10 cellular contexts compared by ENCODE assay signal in genomic region chr10:89516149-89516832, GRCh38. TPM values are rescaled to one million over a fixed set of nuclear protein-coding genes. Genes with fewer than 3 reads are reported as not detected.
DNase-seq lines count a peak whose midpoint lies in the region; ATAC-seq and TF ChIP-seq lines count a peak whose summit lies in the region.
"Had no signal": no experiment of that assay in that cellular context is flagged by ENCODE, and none has a peak within 500 bp of the region (broad histone marks: within the 10 kb centered on the region; RNA-seq: fewer than 3 reads in every experiment).

No MANE protein-coding gene starts in this region.

- no peak overlapping the region for H2AK5ac ChIP-seq in mesendoderm (ENCODE audit: low read length)

- DNase-seq in MG63, result peak; percentile 75
- peak; percentile 85 for DNase-seq in epithelial cell of proximal tubule (ENCODE audit: low read depth)
- peak; percentile 73 for DNase-seq in mesendoderm
- no peak for DNase-seq in dorsolateral prefrontal cortex
- DNase-seq in activated naive CD4-positive, alpha-beta T cell treated with anti-CD3 and anti-CD28 coated beads for 36 hours, result no peak
- DNase-seq in activated CD4-positive, alpha-beta T cell treated with anti-CD3 and anti-CD28 coated beads for 4 hours, result no peak

- H3K9me3 Mint-ChIP-seq in activated naive CD4-positive, alpha-beta T cell treated with anti-CD3 and anti-CD28 coated beads for 36 hours, result no peaks in the 10 kb centered on the region
- H3K9me3 Mint-ChIP-seq: CD14-positive monocyte had no signal

- H3K4me1 ChIP-seq in ACC112 (ENCODE audit: control insufficient read depth, insufficient read depth, low read length, unreplicated experiment), result peaks cover 40% of the 10 kb centered on the region
- H3K4me1 ChIP-seq in mesendoderm (ENCODE audit: control insufficient read depth, low read depth, low read length), result no peaks in the 10 kb centered on the region

- no peaks in the 10 kb centered on the region for H3K36me3 Mint-ChIP-seq in activated naive CD4-positive, alpha-beta T cell treated with anti-CD3 and anti-CD28 coated beads for 36 hours (ENCODE audit: low read depth)
- H3K36me3 Mint-ChIP-seq: CD14-positive monocyte had no signal

- H3K36me3 ChIP-seq in ACC112 (ENCODE audit: insufficient read depth, low read length), result no peaks in the 10 kb centered on the region
- H3K36me3 ChIP-seq in MG63, result no peaks in the 10 kb centered on the region
- no peaks in the 10 kb centered on the region for H3K36me3 ChIP-seq in mesendoderm (ENCODE audit: control insufficient read depth, insufficient read depth, low read length)

- H3K27me3 ChIP-seq in ACC112 (ENCODE audit: insufficient read depth, low read length) (no peaks in the 10 kb centered on the region), MG63 (no peaks in the 10 kb centered on the region), mesendoderm (ENCODE audit: insufficient read depth, low read length, poor library complexity) (no peaks in the 10 kb centered on the region), dorsolateral prefrontal cortex (no peaks in the 10 kb centered on the region)

- H3K27ac ChIP-seq in ACC112 (ENCODE audit: low read depth, low read length) (peak overlapping the region; percentile 99), mesendoderm (ENCODE audit: low read depth, low read length) (no peak overlapping the region), dorsolateral prefrontal cortex (peak overlapping the region in 2 of 59 donors; percentile 57 to 63)

- no peak overlapping the region for H4K5ac ChIP-seq in mesendoderm (ENCODE audit: low read length)

- no peak for TF ChIP-seq CTCF in epithelial cell of proximal tubule (conservative IDR thresholded peaks at IDR 0.05; ENCODE audit: low read depth, low read length)
- no peak for TF ChIP-seq CTCF in dorsolateral prefrontal cortex (IDR thresholded peaks at IDR 0.05 in 54 of 56, conservative IDR thresholded peaks at IDR 0.05 in 2 of 56; ENCODE audit: low read depth in 1 of 56, partially characterized antibody in 56 of 56)

- no peak overlapping the region for H3K56ac ChIP-seq in mesendoderm (ENCODE audit: low read length)

- H3K4me3 Mint-ChIP-seq in activated naive CD4-positive, alpha-beta T cell treated with anti-CD3 and anti-CD28 coated beads for 36 hours, result no peak overlapping the region
- H3K4me3 Mint-ChIP-seq: CD14-positive monocyte had no signal

- no peak overlapping the region for H3K9ac ChIP-seq in mesendoderm (ENCODE audit: low read length)

- no CpG with 5 or more reads among the region's 7 CpGs for WGBS in mesendoderm (ENCODE audit: extremely low coverage, insufficient coverage, low lambda C conversion rate)

- no peak overlapping the region for H2BK15ac ChIP-seq in mesendoderm (replicated peaks; ENCODE audit: low read depth)

- H3K4me1 Mint-ChIP-seq in activated naive CD4-positive, alpha-beta T cell treated with anti-CD3 and anti-CD28 coated beads for 36 hours (ENCODE audit: low read depth), result no peaks in the 10 kb centered on the region
- H3K4me1 Mint-ChIP-seq: CD14-positive monocyte had no signal

- no peak overlapping the region for H4K8ac ChIP-seq in mesendoderm (ENCODE audit: low read depth, low read length)

- no peaks in the 10 kb centered on the region for H3K9me3 ChIP-seq in MG63

- peak overlapping the region; percentile 67 for H2AFZ ChIP-seq in ACC112 (ENCODE audit: low read length, unreplicated experiment)

- no peak overlapping the region for H3K4ac ChIP-seq in mesendoderm (ENCODE audit: low read depth, low read length)

- H3K23ac ChIP-seq in mesendoderm (ENCODE audit: low read length), result no peak overlapping the region

- no peaks in the 10 kb centered on the region for H3K79me1 ChIP-seq in mesendoderm (ENCODE audit: low read length)

- H3K4me2 ChIP-seq in mesendoderm (ENCODE audit: low read length), result no peak overlapping the region

- ATAC-seq in GM21723 (IDR thresholded peaks at IDR 0.05; ENCODE audit: unreplicated experiment), result no peak

- H3K27me3 Mint-ChIP-seq in activated naive CD4-positive, alpha-beta T cell treated with anti-CD3 and anti-CD28 coated beads for 36 hours (ENCODE audit: low read depth), result no peaks in the 10 kb centered on the region

- H3K79me2 ChIP-seq in ACC112 (ENCODE audit: control insufficient read depth, insufficient read depth, low read length, unreplicated experiment) (no peaks in the 10 kb centered on the region), mesendoderm (ENCODE audit: control insufficient read depth, insufficient read depth, low read length) (no peaks in the 10 kb centered on the region)

- H2BK120ac ChIP-seq in mesendoderm (ENCODE audit: low read depth, low read length), result no peak overlapping the region

- CTCF ChIA-PET in activated naive CD4-positive, alpha-beta T cell treated with anti-CD3 and anti-CD28 coated beads for 36 hours (lab: Charles Lee), result no interaction called here

- no peak overlapping the region for H3K18ac ChIP-seq in mesendoderm (ENCODE audit: low read length)

- no peak overlapping the region for H3K27ac Mint-ChIP-seq in activated naive CD4-positive, alpha-beta T cell treated with anti-CD3 and anti-CD28 coated beads for 36 hours
- H3K27ac Mint-ChIP-seq: CD14-positive monocyte had no signal

- intact Hi-C loops in dorsolateral prefrontal cortex (cut with DNase I), result no loop called here
- intact Hi-C loops in activated naive CD4-positive, alpha-beta T cell treated with anti-CD3 and anti-CD28 coated beads for 36 hours (cut with micrococcal nuclease), result no loop called here

- no peak overlapping the region for H2BK5ac ChIP-seq in mesendoderm (ENCODE audit: low read length)

- H3K4me3 ChIP-seq in ACC112 (ENCODE audit: low read depth, low read length), result peak overlapping the region; percentile 48
- no peak overlapping the region for H3K4me3 ChIP-seq in MG63
- peak overlapping the region; percentile 10 for H3K4me3 ChIP-seq in epithelial cell of proximal tubule (ENCODE audit: low read depth, low read length)
- no peak overlapping the region for H3K4me3 ChIP-seq in mesendoderm (ENCODE audit: low read length)
- no peak overlapping the region for H3K4me3 ChIP-seq in dorsolateral prefrontal cortex

RNA-seq across cellular contexts. Expression of gene SLC16A12, which starts 19.1 kb away (rescaled TPM):
- not detected in 2 replicates for total RNA-seq in MG63 (2014; rRNA removed; shearing (Covaris generic); ENCODE audit: low replicate concordance)
- 1.2 and 3.7 TPM in 2 replicates for total RNA-seq in epithelial cell of proximal tubule
- 0.56 TPM for polyA plus RNA-seq in mesendoderm (2013, experiment 1 of 2)
- polyA plus RNA-seq in mesendoderm (2013, experiment 2 of 2), result 0.53 TPM
- total RNA-seq in dorsolateral prefrontal cortex, result 10 to 100 TPM in 2 of 120 experiments, 1 to 10 TPM in 31, under 1 TPM in 82, not detected in 5; 0.11 to 14.1 (median 0.46) TPM
- total RNA-seq in activated naive CD4-positive, alpha-beta T cell treated with anti-CD3 and anti-CD28 coated beads for 36 hours, result not detected
- total RNA-seq: endothelial cell of umbilical vein had no signal
- polyA plus RNA-seq: endothelial cell of umbilical vein had no signal

Comparison
In these comparisons a context has a peak if more than half of its experiments do, and no peak if none do; other contexts are left out.
1. H3K4me3 ChIP-seq: peak in ACC112 (single experiment) and epithelial cell of proximal tubule (single experiment); none in MG63 (single experiment), mesendoderm (single experiment) and dorsolateral prefrontal cortex (0 of 59).
2. DNase-seq: peak in MG63 (single experiment), epithelial cell of proximal tubule (single experiment) and mesendoderm (single experiment); none in dorsolateral prefrontal cortex (0 of 10), activated naive CD4-positive, alpha-beta T cell treated with anti-CD3 and anti-CD28 coated beads for 36 hours (single experiment) and activated CD4-positive, alpha-beta T cell treated with anti-CD3 and anti-CD28 coated beads for 4 hours (0 of 2).